8 cellular contexts compared by ENCODE assay signal in genomic region chr1:21781971-21782867, GRCh38. TPM values are rescaled to one million over a fixed set of nuclear protein-coding genes. Genes with fewer than 3 reads are reported as not detected.
DNase-seq lines count a peak whose midpoint lies in the region; ATAC-seq and TF ChIP-seq lines count a peak whose summit lies in the region.

No MANE protein-coding gene starts in this region.

- DNase-seq in AG08395 (ENCODE audit: low spot score) (peak; percentile 25), NCI-H446 treated with DMSO at 0.1 percent for 48 hours (lab: John Stamatoyannopoulos, UW) (peak; percentile 28), endothelial cell (ENCODE audit: low spot score) (peak; percentile 30), mesothelial cell of epicardium (ENCODE audit: low spot score in 2 of 2, unreplicated experiment in 2 of 2) (peak; percentile 34 to 47)
- peak; percentile 75 for DNase-seq in activated CD8-positive, alpha-beta T cell treated with anti-CD3 and anti-CD28 coated beads for 36 hours
- peak; percentile 69 for DNase-seq in stimulated activated CD8-positive, alpha-beta memory T cell treated with anti-CD3 and anti-CD28 coated beads, Interleukin-4, amount 100 ng/mL, for 48 hours

- peak overlapping the region; percentile 90 for H3K4me3 Mint-ChIP-seq in activated CD8-positive, alpha-beta T cell treated with anti-CD3 and anti-CD28 coated beads for 36 hours
- H3K4me3 Mint-ChIP-seq in endothelial cell (ENCODE audit: unreplicated experiment) (peak overlapping the region; percentile 95), mesothelial cell of epicardium (peak overlapping the region; percentile 88)

- no peaks in the 10 kb centered on the region for H3K9me3 Mint-ChIP-seq in activated CD8-positive, alpha-beta T cell treated with anti-CD3 and anti-CD28 coated beads for 36 hours
- H3K9me3 Mint-ChIP-seq in endothelial cell (ENCODE audit: unreplicated experiment) (no peaks in the 10 kb centered on the region), mesothelial cell of epicardium (peaks cover 3% of the 10 kb centered on the region)

- intact Hi-C loops in activated CD8-positive, alpha-beta T cell treated with anti-CD3 and anti-CD28 coated beads for 36 hours (cut with micrococcal nuclease), result no loop called here

- H3K4me1 Mint-ChIP-seq in activated CD8-positive, alpha-beta T cell treated with anti-CD3 and anti-CD28 coated beads for 36 hours (ENCODE audit: low read depth), result peaks cover 30% of the 10 kb centered on the region
- H3K4me1 Mint-ChIP-seq in endothelial cell (ENCODE audit: unreplicated experiment) (peaks cover 17% of the 10 kb centered on the region), mesothelial cell of epicardium (peaks cover 13% of the 10 kb centered on the region)

- ATAC-seq in GM18519 (IDR thresholded peaks at IDR 0.05; ENCODE audit: low FRiP score, unreplicated experiment) (peak; percentile 15), HG03066 (IDR thresholded peaks at IDR 0.05; ENCODE audit: low read depth, unreplicated experiment) (peak; percentile 19)
- ATAC-seq in activated CD8-positive, alpha-beta T cell treated with anti-CD3 and anti-CD28 coated beads for 36 hours, result peak; percentile 10

- CTCF ChIA-PET in activated CD8-positive, alpha-beta T cell treated with anti-CD3 and anti-CD28 coated beads for 36 hours (lab: Charles Lee), result interaction anchor here (0.8 to 2.4 kb wide), 7 partner anchors 19 to 242 kb away, joined by 3 to 7 read pairs (median 3); no protein-coding TSS in a partner anchor

- no peaks in the 10 kb centered on the region for H3K27me3 Mint-ChIP-seq in activated CD8-positive, alpha-beta T cell treated with anti-CD3 and anti-CD28 coated beads for 36 hours
- H3K27me3 Mint-ChIP-seq in endothelial cell (ENCODE audit: unreplicated experiment) (no peaks in the 10 kb centered on the region), mesothelial cell of epicardium (ENCODE audit: low read depth) (no peaks in the 10 kb centered on the region)

- no peak for TF ChIP-seq CTCF in activated CD8-positive, alpha-beta T cell treated with anti-CD3 and anti-CD28 coated beads for 36 hours (IDR thresholded peaks at IDR 0.05)
- TF ChIP-seq CTCF in endothelial cell (IDR thresholded peaks at IDR 0.05; ENCODE audit: unreplicated experiment) (no peak), mesothelial cell of epicardium (IDR thresholded peaks at IDR 0.05; ENCODE audit: unreplicated experiment) (no peak)

- POLR2A ChIA-PET in activated CD8-positive, alpha-beta T cell treated with anti-CD3 and anti-CD28 coated beads for 36 hours (lab: Charles Lee), result interaction anchor here (0.5 to 2.9 kb wide), 16 partner anchors 12 to 1258 kb away, joined by 3 to 23 read pairs (median 4); partner anchors contain the start of gene CDC42

- H3K27ac Mint-ChIP-seq in activated CD8-positive, alpha-beta T cell treated with anti-CD3 and anti-CD28 coated beads for 36 hours, result peak overlapping the region; percentile 100
- H3K27ac Mint-ChIP-seq in endothelial cell (ENCODE audit: unreplicated experiment) (peak overlapping the region; percentile 90), mesothelial cell of epicardium (peak overlapping the region; percentile 98)

- peaks cover 18% of the 10 kb centered on the region for H3K36me3 Mint-ChIP-seq in activated CD8-positive, alpha-beta T cell treated with anti-CD3 and anti-CD28 coated beads for 36 hours (ENCODE audit: low read depth)
- H3K36me3 Mint-ChIP-seq in endothelial cell (ENCODE audit: low read depth, unreplicated experiment) (peaks cover 11% of the 10 kb centered on the region), mesothelial cell of epicardium (peaks cover 10% of the 10 kb centered on the region)

RNA-seq across cellular contexts. Expression of gene USP48, which starts 0.7 kb away (rescaled TPM):
- 10 to 100 TPM; 72.1 to 72.4 TPM for total RNA-seq in activated CD8-positive, alpha-beta T cell treated with anti-CD3 and anti-CD28 coated beads for 36 hours
- total RNA-seq in endothelial cell (ENCODE audit: unreplicated experiment) (57.9 TPM), mesothelial cell of epicardium (79.8 to 88.7 TPM (median 86.5 TPM) in 3 replicates)

RNA-seq across cellular contexts. Expression of gene LDLRAD2, which starts 29.8 kb away (rescaled TPM):
- total RNA-seq in activated CD8-positive, alpha-beta T cell treated with anti-CD3 and anti-CD28 coated beads for 36 hours, result under 1 TPM in 1 of 2 experiments, not detected in 1; 0.07 TPM
- total RNA-seq in endothelial cell (ENCODE audit: unreplicated experiment), result 1.3 TPM
- 0.75 to 1.1 TPM (median 1.0 TPM) in 3 replicates for total RNA-seq in mesothelial cell of epicardium

Comparison
In these comparisons a context has a peak if more than half of its experiments do, and no peak if none do; other contexts are left out.
1. Peak in every context shown above with its lines: DNase-seq and ATAC-seq.
2. DNase-seq: peak in every context shown above with its lines; median percentile 75 in activated CD8-positive, alpha-beta T cell treated with anti-CD3 and anti-CD28 coated beads for 36 hours; 69 in stimulated activated CD8-positive, alpha-beta memory T cell treated with anti-CD3 and anti-CD28 coated beads, Interleukin-4, amount 100 ng/mL, for 48 hours; 40 in mesothelial cell of epicardium; 30 in endothelial cell; 28 in NCI-H446 treated with DMSO at 0.1 percent for 48 hours; 25 in AG08395.